ENCODE assay signal across 1 cellular context in the genomic region with DNA sequence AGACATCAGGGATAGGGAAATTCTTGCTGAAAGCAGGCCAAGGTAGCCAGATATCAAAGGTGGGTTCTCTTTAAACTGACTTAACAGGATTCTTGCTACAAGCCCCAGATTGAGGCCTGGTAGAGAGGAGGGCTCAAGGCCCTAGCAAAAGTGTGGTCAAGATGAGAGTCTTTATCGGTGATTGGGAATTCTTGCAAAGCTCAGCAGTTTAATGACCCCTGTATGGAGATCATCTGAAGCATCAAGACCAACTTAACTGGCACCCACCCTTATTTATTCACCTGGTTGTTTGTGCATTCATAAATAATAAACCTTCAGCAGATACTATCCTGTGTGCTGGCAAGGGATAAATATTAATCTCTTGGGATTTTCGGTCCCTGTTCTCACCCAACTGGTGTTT.
TF ChIP-seq lines count a peak whose summit lies in the region.

No MANE protein-coding gene starts in this region.

TF ChIP-seq in SK-N-SH treated with all-trans-retinoic acid at 6 μM for 48 hours, 23 proteins besides CTCF, POLR2A, EP300 and RAD21 (continued from another document):
- TF ChIP-seq POU6F1 (CRISPR knock-in tag; IDR thresholded peaks at IDR 0.05; ENCODE audit: borderline replicate concordance, low read depth) (no peak), ARNTL (CRISPR knock-in tag; IDR thresholded peaks at IDR 0.05; ENCODE audit: borderline replicate concordance, low read depth) (no peak)
- TF ChIP-seq, protein P1, sequence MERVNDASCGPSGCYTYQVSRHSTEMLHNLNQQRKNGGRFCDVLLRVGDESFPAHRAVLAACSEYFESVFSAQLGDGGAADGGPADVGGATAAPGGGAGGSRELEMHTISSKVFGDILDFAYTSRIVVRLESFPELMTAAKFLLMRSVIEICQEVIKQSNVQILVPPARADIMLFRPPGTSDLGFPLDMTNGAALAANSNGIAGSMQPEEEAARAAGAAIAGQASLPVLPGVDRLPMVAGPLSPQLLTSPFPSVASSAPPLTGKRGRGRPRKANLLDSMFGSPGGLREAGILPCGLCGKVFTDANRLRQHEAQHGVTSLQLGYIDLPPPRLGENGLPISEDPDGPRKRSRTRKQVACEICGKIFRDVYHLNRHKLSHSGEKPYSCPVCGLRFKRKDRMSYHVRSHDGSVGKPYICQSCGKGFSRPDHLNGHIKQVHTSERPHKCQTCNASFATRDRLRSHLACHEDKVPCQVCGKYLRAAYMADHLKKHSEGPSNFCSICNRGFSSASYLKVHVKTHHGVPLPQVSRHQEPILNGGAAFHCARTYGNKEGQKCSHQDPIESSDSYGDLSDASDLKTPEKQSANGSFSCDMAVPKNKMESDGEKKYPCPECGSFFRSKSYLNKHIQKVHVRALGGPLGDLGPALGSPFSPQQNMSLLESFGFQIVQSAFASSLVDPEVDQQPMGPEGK (CRISPR knock-in tag; IDR thresholded peaks at IDR 0.05; ENCODE audit: borderline replicate concordance) = no peak
